ENCODE assay signal across 18 cellular contexts in the genomic region with DNA sequence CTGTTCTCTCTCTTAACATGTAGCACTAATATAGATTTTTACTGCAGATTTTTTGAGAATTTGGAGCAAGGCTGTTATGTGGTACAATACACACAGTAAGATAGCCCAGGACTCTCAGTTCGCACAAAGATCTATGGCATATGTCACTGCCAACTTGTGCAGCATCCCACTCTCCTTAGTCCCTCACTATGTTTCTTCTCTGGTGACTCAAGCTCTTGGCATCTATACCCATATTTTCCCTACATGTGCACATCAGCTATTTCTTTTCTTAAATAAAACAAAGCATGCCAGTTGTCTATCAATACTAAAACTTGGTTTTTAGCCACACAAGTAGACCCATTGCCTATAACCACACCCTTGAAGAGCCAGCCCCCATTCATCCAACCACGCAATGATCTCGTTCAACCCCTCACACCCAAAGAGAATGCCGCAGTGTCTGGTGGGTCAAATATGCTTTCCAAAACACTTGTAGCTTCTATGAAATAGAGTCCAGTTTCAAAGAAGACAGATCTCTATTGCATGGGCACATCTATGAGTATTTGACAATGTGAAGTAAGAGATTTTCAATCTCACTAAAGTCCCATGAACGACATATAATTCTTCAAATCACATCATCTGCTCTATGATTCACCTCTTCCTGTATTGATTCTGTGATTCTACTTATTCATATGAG. TPM values are rescaled to one million over a fixed set of nuclear protein-coding genes. Genes with fewer than 3 reads are reported as not detected.
A peak's percentile ranks its signal among the peaks of the same experiment; 100 is the strongest.
DNase-seq lines count a peak whose midpoint lies in the region; ATAC-seq and TF ChIP-seq lines count a peak whose summit lies in the region.
"Had no signal": no experiment of that assay in that cellular context is flagged by ENCODE, and none has a peak within 500 bp of the region (broad histone marks: within the 10 kb centered on the region; RNA-seq: fewer than 3 reads in every experiment).

No MANE protein-coding gene starts in this region.

- peak overlapping the region; percentile 77 for H3K27ac Mint-ChIP-seq in activated CD8-positive, alpha-beta memory T cell treated with anti-CD3 and anti-CD28 coated beads, Interleukin-2, amount 10 ng/mL, durations not matched to agents 7 days and 5 days
- H3K27ac Mint-ChIP-seq in activated T-helper 2 cell treated with anti-CD3 and anti-CD28 coated beads, Interferon-gamma antibody, Interleukin-2, Interleukin-4, amounts not matched to agents 10 μg/mL and 5 μg/mL and 100 μg/mL, durations not matched to agents 14 hours and 24 hours and 36 hours: peak overlapping the region; percentile 85
- H3K27ac Mint-ChIP-seq: CD14-positive monocyte; stimulated activated naive B cell treated with anti-CD40 and anti-IgM and Interleukin-4, amounts not matched to agents 10 μg/mL and 1 μg/mL and 100 μg/mL, for 72 hours had no signal

- H3K4me1 Mint-ChIP-seq in activated CD8-positive, alpha-beta memory T cell treated with anti-CD3 and anti-CD28 coated beads, Interleukin-2, amount 10 ng/mL, durations not matched to agents 7 days and 5 days: peaks cover 52% of the 10 kb centered on the region
- peaks cover 51% of the 10 kb centered on the region for H3K4me1 Mint-ChIP-seq in activated T-helper 2 cell treated with anti-CD3 and anti-CD28 coated beads, Interferon-gamma antibody, Interleukin-2, Interleukin-4, amounts not matched to agents 10 μg/mL and 5 μg/mL and 100 μg/mL, durations not matched to agents 14 hours and 24 hours and 36 hours (ENCODE audit: low read depth)
- H3K4me1 Mint-ChIP-seq: CD14-positive monocyte had no signal

- H3K36me3 ChIP-seq in ovary (no peaks in the 10 kb centered on the region), tibial artery (no peaks in the 10 kb centered on the region), ascending aorta (no peaks in the 10 kb centered on the region)
- H3K36me3 ChIP-seq: cardiac muscle cell, lower lobe of right lung had no signal

- no peak overlapping the region for H3K27ac ChIP-seq in ovary
- no peak overlapping the region for H3K27ac ChIP-seq in tibial artery
- no peak overlapping the region for H3K27ac ChIP-seq in ascending aorta
- H3K27ac ChIP-seq: cardiac muscle cell, lower lobe of right lung, SK-N-MC had no signal

- TF ChIP-seq CTCF in ovary (IDR thresholded peaks at IDR 0.05) (no peak), tibial artery (IDR thresholded peaks at IDR 0.05) (no peak), ascending aorta (IDR thresholded peaks at IDR 0.05) (no peak)

- TF ChIP-seq POLR2A in ovary (IDR thresholded peaks at IDR 0.05): no peak

- peaks cover 6% of the 10 kb centered on the region for H3K9me3 Mint-ChIP-seq in activated CD8-positive, alpha-beta memory T cell treated with anti-CD3 and anti-CD28 coated beads, Interleukin-2, amount 10 ng/mL, durations not matched to agents 7 days and 5 days (ENCODE audit: low read depth)
- peaks cover 16% of the 10 kb centered on the region for H3K9me3 Mint-ChIP-seq in activated T-helper 2 cell treated with anti-CD3 and anti-CD28 coated beads, Interferon-gamma antibody, Interleukin-2, Interleukin-4, amounts not matched to agents 10 μg/mL and 5 μg/mL and 100 μg/mL, durations not matched to agents 14 hours and 24 hours and 36 hours
- H3K9me3 Mint-ChIP-seq: stimulated activated naive B cell treated with anti-CD40 and anti-IgM and Interleukin-4, amounts not matched to agents 10 μg/mL and 1 μg/mL and 100 μg/mL, for 72 hours had no signal

- no peak for TF ChIP-seq EP300 in ovary (IDR thresholded peaks at IDR 0.05)

- intact Hi-C loops in activated T-helper 2 cell treated with anti-CD3 and anti-CD28 coated beads, Interferon-gamma antibody, Interleukin-2, Interleukin-4, amounts not matched to agents 10 μg/mL and 5 μg/mL and 100 μg/mL, durations not matched to agents 14 hours and 24 hours and 36 hours (cut with micrococcal nuclease): loop anchor here (5.0 to 10.0 kb wide), 4 partner anchors 101 to 1304 kb away; no protein-coding TSS in a partner anchor
- intact Hi-C loops in ovary (cut with DNase I) (no loop called here), tibial artery (cut with DNase I; ENCODE audit: low total_unique reads) (no loop called here), ascending aorta (cut with DNase I) (no loop called here)

- no peaks in the 10 kb centered on the region for H3K27me3 Mint-ChIP-seq in activated CD8-positive, alpha-beta memory T cell treated with anti-CD3 and anti-CD28 coated beads, Interleukin-2, amount 10 ng/mL, durations not matched to agents 7 days and 5 days
- no peaks in the 10 kb centered on the region for H3K27me3 Mint-ChIP-seq in activated T-helper 2 cell treated with anti-CD3 and anti-CD28 coated beads, Interferon-gamma antibody, Interleukin-2, Interleukin-4, amounts not matched to agents 10 μg/mL and 5 μg/mL and 100 μg/mL, durations not matched to agents 14 hours and 24 hours and 36 hours (ENCODE audit: low read depth)
- H3K27me3 Mint-ChIP-seq: stimulated activated naive B cell treated with anti-CD40 and anti-IgM and Interleukin-4, amounts not matched to agents 10 μg/mL and 1 μg/mL and 100 μg/mL, for 72 hours had no signal

- WGBS in ovary, 3 donors: 93 to 96% (median 93%) methylated on average over 5 of the region's 5 CpGs

- DNase-seq in activated CD8-positive, alpha-beta memory T cell treated with anti-CD3 and anti-CD28 coated beads, Interleukin-2, amount 10 ng/mL, durations not matched to agents 7 days and 5 days: peak; percentile 62
- DNase-seq in activated CD8-positive, alpha-beta memory T cell treated with anti-CD3 and anti-CD28 coated beads for 24 hours: no peak
- DNase-seq in HS-5 (ENCODE audit: low read depth) (peak; percentile 36), ovary (no peak), tibial artery (no peak), ascending aorta (ENCODE audit: low spot score in 2 of 2) (no peak)
- DNase-seq in activated T-helper 2 cell treated with anti-CD3 and anti-CD28 coated beads, Interferon-gamma antibody, Interleukin-2, Interleukin-4, amounts not matched to agents 10 μg/mL and 5 μg/mL and 100 μg/mL, durations not matched to agents 14 hours and 24 hours and 36 hours (ENCODE audit: low spot score): no peak
- DNase-seq in stimulated activated CD8-positive, alpha-beta memory T cell treated with anti-CD3 and anti-CD28 coated beads, Interleukin-4, amount 100 ng/mL, for 48 hours: peak; percentile 74
- DNase-seq: ACHN; DMS79; Karpas-422; lower lobe of right lung; stimulated activated naive B cell treated with anti-CD40 and anti-IgM and Interleukin-4, amounts not matched to agents 10 μg/mL and 1 μg/mL and 100 μg/mL, for 72 hours had no signal

- H3K4me3 Mint-ChIP-seq in activated CD8-positive, alpha-beta memory T cell treated with anti-CD3 and anti-CD28 coated beads, Interleukin-2, amount 10 ng/mL, durations not matched to agents 7 days and 5 days: no peak overlapping the region
- H3K4me3 Mint-ChIP-seq in activated T-helper 2 cell treated with anti-CD3 and anti-CD28 coated beads, Interferon-gamma antibody, Interleukin-2, Interleukin-4, amounts not matched to agents 10 μg/mL and 5 μg/mL and 100 μg/mL, durations not matched to agents 14 hours and 24 hours and 36 hours (ENCODE audit: low read depth): no peak overlapping the region
- H3K4me3 Mint-ChIP-seq: CD14-positive monocyte; stimulated activated naive B cell treated with anti-CD40 and anti-IgM and Interleukin-4, amounts not matched to agents 10 μg/mL and 1 μg/mL and 100 μg/mL, for 72 hours had no signal

- H3K4me1 ChIP-seq in ovary (ENCODE audit: insufficient read depth) (no peaks in the 10 kb centered on the region), tibial artery (no peaks in the 10 kb centered on the region), ascending aorta (no peaks in the 10 kb centered on the region)
- H3K4me1 ChIP-seq: lower lobe of right lung had no signal

- H3K4me3 ChIP-seq in ovary: no peak overlapping the region
- H3K4me3 ChIP-seq in tibial artery: no peak overlapping the region
- no peak overlapping the region for H3K4me3 ChIP-seq in ascending aorta
- H3K4me3 ChIP-seq: cardiac muscle cell, lower lobe of right lung, SK-N-MC had no signal

- H3K9me3 ChIP-seq in ovary (no peaks in the 10 kb centered on the region), tibial artery (no peaks in the 10 kb centered on the region), ascending aorta (no peaks in the 10 kb centered on the region)
- H3K9me3 ChIP-seq: lower lobe of right lung had no signal

- peaks cover 31% of the 10 kb centered on the region for H3K36me3 Mint-ChIP-seq in activated CD8-positive, alpha-beta memory T cell treated with anti-CD3 and anti-CD28 coated beads, Interleukin-2, amount 10 ng/mL, durations not matched to agents 7 days and 5 days
- peaks cover 11% of the 10 kb centered on the region for H3K36me3 Mint-ChIP-seq in activated T-helper 2 cell treated with anti-CD3 and anti-CD28 coated beads, Interferon-gamma antibody, Interleukin-2, Interleukin-4, amounts not matched to agents 10 μg/mL and 5 μg/mL and 100 μg/mL, durations not matched to agents 14 hours and 24 hours and 36 hours (ENCODE audit: low read depth)
- H3K36me3 Mint-ChIP-seq: CD14-positive monocyte; stimulated activated naive B cell treated with anti-CD40 and anti-IgM and Interleukin-4, amounts not matched to agents 10 μg/mL and 1 μg/mL and 100 μg/mL, for 72 hours had no signal

- ATAC-seq in activated CD8-positive, alpha-beta memory T cell treated with anti-CD3 and anti-CD28 coated beads, Interleukin-2, amount 10 ng/mL, durations not matched to agents 7 days and 5 days: peak; percentile 37
- ATAC-seq: lower lobe of right lung; Panc1; stimulated activated naive B cell treated with anti-CD40 and anti-IgM and Interleukin-4, amounts not matched to agents 10 μg/mL and 1 μg/mL and 100 μg/mL, for 72 hours had no signal

- H3K27me3 ChIP-seq in ovary (no peaks in the 10 kb centered on the region), tibial artery (no peaks in the 10 kb centered on the region), ascending aorta (no peaks in the 10 kb centered on the region)
- H3K27me3 ChIP-seq: cardiac muscle cell had no signal

- CTCF ChIA-PET in activated CD8-positive, alpha-beta memory T cell treated with anti-CD3 and anti-CD28 coated beads, Interleukin-2, amount 10 ng/mL, durations not matched to agents 7 days and 5 days (lab: Charles Lee): interaction anchor here (0.8 to 1.2 kb wide), 3 partner anchors 11 to 61 kb away, joined by 3 read pairs; no protein-coding TSS in a partner anchor

RNA-seq across cellular contexts. Expression of gene IL7R, which starts 18.2 kb away (rescaled TPM):
- 10 to 100 TPM; 10.4 to 30.7 TPM for total RNA-seq in activated CD8-positive, alpha-beta memory T cell treated with anti-CD3 and anti-CD28 coated beads, Interleukin-2, amount 10 ng/mL, durations not matched to agents 7 days and 5 days
- 60.9 and 66.9 TPM in 2 replicates for total RNA-seq in activated T-helper 2 cell treated with anti-CD3 and anti-CD28 coated beads, Interferon-gamma antibody, Interleukin-2, Interleukin-4, amounts not matched to agents 10 μg/mL and 5 μg/mL and 100 μg/mL, durations not matched to agents 14 hours and 24 hours and 36 hours
- total RNA-seq in ovary (1 to 10 TPM in 5 of 7 donors, under 1 TPM in 2; 0.28 to 3.7 (median 3.2) TPM), ascending aorta (6.6 TPM)
- polyA plus RNA-seq in ovary: 10 to 100 TPM in 1 of 2 donors, 1 to 10 TPM in 1; 1.5 to 11.3 TPM
- total RNA-seq: cardiac muscle cell, H1 had no signal
- polyA plus RNA-seq: cardiac muscle cell, H1 had no signal

Comparison
In these comparisons a context has a peak if more than half of its experiments do, and no peak if none do; other contexts are left out.
1. DNase-seq: peak in activated CD8-positive, alpha-beta memory T cell treated with anti-CD3 and anti-CD28 coated beads, Interleukin-2, amount 10 ng/mL, durations not matched to agents 7 days and 5 days (single experiment), HS-5 (single experiment) and stimulated activated CD8-positive, alpha-beta memory T cell treated with anti-CD3 and anti-CD28 coated beads, Interleukin-4, amount 100 ng/mL, for 48 hours (single experiment); none in activated CD8-positive, alpha-beta memory T cell treated with anti-CD3 and anti-CD28 coated beads for 24 hours (single experiment), activated T-helper 2 cell treated with anti-CD3 and anti-CD28 coated beads, Interferon-gamma antibody, Interleukin-2, Interleukin-4, amounts not matched to agents 10 μg/mL and 5 μg/mL and 100 μg/mL, durations not matched to agents 14 hours and 24 hours and 36 hours (single experiment), ovary (0 of 5), tibial artery (0 of 2) and ascending aorta (0 of 2).